ENCODE assay signal across 1 cellular context in genomic region chr14:69803753-69804152, GRCh38.
TF ChIP-seq lines count a peak whose summit lies in the region.

No MANE protein-coding gene starts in this region.

TF ChIP-seq in SK-N-SH, 30 proteins besides CTCF, POLR2A, EP300 and RAD21 (continued from another document):
- no peak for TF ChIP-seq USF1 (IDR thresholded peaks at IDR 0.05; ENCODE audit: borderline replicate concordance, low read depth)
- TF ChIP-seq PBX3 (IDR thresholded peaks at IDR 0.05), result no peak
- TF ChIP-seq RCOR1 (IDR thresholded peaks at IDR 0.05; ENCODE audit: low read length), result no peak
- TF ChIP-seq YY1 (IDR thresholded peaks at IDR 0.05; ENCODE audit: low read depth), result no peak
